ENCODE assay signal across 37 cellular contexts in genomic region chr9:101455656-101456235, GRCh38. TPM values are rescaled to one million over a fixed set of nuclear protein-coding genes. Genes with fewer than 3 reads are reported as not detected.
DNase-seq lines count a peak whose midpoint lies in the region; ATAC-seq, FAIRE-seq and TF ChIP-seq lines count a peak whose summit lies in the region.
"Had no signal": no experiment of that assay in that cellular context is flagged by ENCODE, and none has a peak within 500 bp of the region (broad histone marks: within the 10 kb centered on the region; RNA-seq: fewer than 3 reads in every experiment).

No MANE protein-coding gene starts in this region.

- no peaks in the 10 kb centered on the region for H3K36me3 ChIP-seq in pancreas
- H3K36me3 ChIP-seq: ascending aorta, MG63 had no signal

- H3K27ac Mint-ChIP-seq in chondrocyte (ENCODE audit: unreplicated experiment), result peak overlapping the region; percentile 14
- no peak overlapping the region for H3K27ac Mint-ChIP-seq in activated T-helper 1 cell treated with anti-CD3 and anti-CD28 coated beads, Interleukin-12 subunit alpha, Interleukin-12 subunit beta, Interleukin-2, Interleukin-4 antibody, amounts not matched to agents 30 ng/mL and 10 ng/mL and 1 ng/mL, durations not matched to agents 14 hours and 24 hours and 36 hours
- H3K27ac Mint-ChIP-seq: activated CD4-positive, alpha-beta T cell treated with anti-CD3 and anti-CD28 coated beads for 36 hours; activated naive CD8-positive, alpha-beta T cell treated with anti-CD3 and anti-CD28 coated beads, Interleukin-2, amount 10 ng/mL, durations not matched to agents 7 days and 5 days; CD4-positive, alpha-beta memory T cell; immature natural killer cell; nephron progenitor cell; stimulated activated memory B cell treated with anti-CD40 and anti-IgM and Interleukin-4, amounts not matched to agents 10 μg/mL and 1 μg/mL and 100 μg/mL, for 72 hours had no signal

- no peaks in the 10 kb centered on the region for H3K36me3 Mint-ChIP-seq in chondrocyte (ENCODE audit: low read depth)
- no peaks in the 10 kb centered on the region for H3K36me3 Mint-ChIP-seq in activated T-helper 1 cell treated with anti-CD3 and anti-CD28 coated beads, Interleukin-12 subunit alpha, Interleukin-12 subunit beta, Interleukin-2, Interleukin-4 antibody, amounts not matched to agents 30 ng/mL and 10 ng/mL and 1 ng/mL, durations not matched to agents 14 hours and 24 hours and 36 hours (ENCODE audit: low read depth)
- H3K36me3 Mint-ChIP-seq: CD4-positive, alpha-beta memory T cell; immature natural killer cell; stimulated activated memory B cell treated with anti-CD40 and anti-IgM and Interleukin-4, amounts not matched to agents 10 μg/mL and 1 μg/mL and 100 μg/mL, for 72 hours had no signal

- WGBS in pancreas, 2 donors, result 76 to 80% methylated on average over 2 of the region's 2 CpGs

- TF ChIP-seq CTCF in chondrocyte (IDR thresholded peaks at IDR 0.05) (no peak), fibroblast of villous mesenchyme (IDR thresholded peaks at IDR 0.05; ENCODE audit: insufficient read depth, low read depth, low read length) (no peak), pancreas (IDR thresholded peaks at IDR 0.05) (no peak)

- H3K27me3 ChIP-seq in pancreas, result no peaks in the 10 kb centered on the region
- H3K27me3 ChIP-seq: ascending aorta, MG63 had no signal

- FAIRE-seq in pancreas (lab: Jason Lieb, UNC), result no peak
- FAIRE-seq: K562 had no signal

- peak; percentile 9 for DNase-seq in SKM-1 treated with dmso at 0.1 percent for 144 hours (lab: John Stamatoyannopoulos, UW; ENCODE audit: unreplicated experiment)
- DNase-seq in SKM-1 (lab: John Stamatoyannopoulos, UW; ENCODE audit: unreplicated experiment), result no peak
- DNase-seq in chondrocyte (ENCODE audit: low spot score), result no peak
- DNase-seq in fibroblast of villous mesenchyme (ENCODE audit: low read depth), result peak; percentile 4
- no peak for DNase-seq in activated T-helper 1 cell treated with anti-CD3 and anti-CD28 coated beads, Interleukin-12 subunit alpha, Interleukin-12 subunit beta, Interleukin-2, Interleukin-4 antibody, amounts not matched to agents 30 ng/mL and 10 ng/mL and 1 ng/mL, durations not matched to agents 14 hours and 24 hours and 36 hours (ENCODE audit: low spot score)
- no peak for DNase-seq in activated CD8-positive, alpha-beta memory T cell treated with anti-CD3 and anti-CD28 coated beads for 24 hours
- no peak for DNase-seq in pancreas
- DNase-seq: 8988T; activated CD4-positive, alpha-beta T cell treated with anti-CD3 and anti-CD28 coated beads for 36 hours; activated gamma-delta T cell; activated naive CD8-positive, alpha-beta T cell treated with anti-CD3 and anti-CD28 coated beads, Interleukin-2, amount 10 ng/mL, durations not matched to agents 7 days and 5 days; activated T-cell treated with anti-CD3 and anti-CD28 coated beads, Interleukin-2, amount 50 U/mL, for 1 hour; AML-193; CD4-positive, alpha-beta memory T cell; hypothalamus; immature natural killer cell; MG63; NCI-H1417 treated with DMSO at 0.1 percent for 48 hours; NCI-H2107; NCI-H446 treated with DMSO at 0.1 percent for 48 hours; NCI-H82; nephron progenitor cell; posterior cingulate gyrus; right cardiac atrium; SK-N-SH; stimulated activated CD4-positive, alpha-beta T cell treated with anti-CD3 and anti-CD28 coated beads, Interleukin-12 subunit alpha, Interleukin-12 subunit beta, amount 100 ng/mL, for 4 hours; stimulated activated CD4-positive, alpha-beta T cell treated with anti-CD3 and anti-CD28 coated beads, Interleukin-4, amount 100 ng/mL, for 4 hours had no signal

- intact Hi-C loops in activated T-helper 1 cell treated with anti-CD3 and anti-CD28 coated beads, Interleukin-12 subunit alpha, Interleukin-12 subunit beta, Interleukin-2, Interleukin-4 antibody, amounts not matched to agents 30 ng/mL and 10 ng/mL and 1 ng/mL, durations not matched to agents 14 hours and 24 hours and 36 hours (cut with micrococcal nuclease), result no loop called here
- intact Hi-C loops in pancreas (cut with DNase I), result no loop called here

- H3K9me3 ChIP-seq in pancreas, result no peaks in the 10 kb centered on the region
- H3K9me3 ChIP-seq: ascending aorta, SK-N-SH had no signal

- no peak overlapping the region for H3K4me3 Mint-ChIP-seq in chondrocyte (ENCODE audit: unreplicated experiment)
- H3K4me3 Mint-ChIP-seq in activated T-helper 1 cell treated with anti-CD3 and anti-CD28 coated beads, Interleukin-12 subunit alpha, Interleukin-12 subunit beta, Interleukin-2, Interleukin-4 antibody, amounts not matched to agents 30 ng/mL and 10 ng/mL and 1 ng/mL, durations not matched to agents 14 hours and 24 hours and 36 hours, result no peak overlapping the region
- H3K4me3 Mint-ChIP-seq: activated CD4-positive, alpha-beta T cell treated with anti-CD3 and anti-CD28 coated beads for 36 hours; activated naive CD8-positive, alpha-beta T cell treated with anti-CD3 and anti-CD28 coated beads, Interleukin-2, amount 10 ng/mL, durations not matched to agents 7 days and 5 days; CD4-positive, alpha-beta memory T cell; immature natural killer cell; nephron progenitor cell; stimulated activated memory B cell treated with anti-CD40 and anti-IgM and Interleukin-4, amounts not matched to agents 10 μg/mL and 1 μg/mL and 100 μg/mL, for 72 hours had no signal

- no peak overlapping the region for H3K4me3 ChIP-seq in fibroblast of villous mesenchyme (ENCODE audit: low read depth, low read length)
- no peak overlapping the region for H3K4me3 ChIP-seq in pancreas
- H3K4me3 ChIP-seq: ascending aorta, K562, MG63 had no signal

- no peak overlapping the region for H3K27ac ChIP-seq in pancreas
- H3K27ac ChIP-seq: ascending aorta had no signal

- ATAC-seq in pancreas (no peak), GM21367 (IDR thresholded peaks at IDR 0.05; ENCODE audit: unreplicated experiment) (no peak)
- ATAC-seq: activated CD4-positive, alpha-beta T cell treated with anti-CD3 and anti-CD28 coated beads for 36 hours; HCT116; K562; right cardiac atrium; stimulated activated memory B cell treated with anti-CD40 and anti-IgM and Interleukin-4, amounts not matched to agents 10 μg/mL and 1 μg/mL and 100 μg/mL, for 72 hours had no signal

- H3K4me1 ChIP-seq in pancreas, result no peaks in the 10 kb centered on the region
- H3K4me1 ChIP-seq: ascending aorta had no signal

- no peaks in the 10 kb centered on the region for H3K9me3 Mint-ChIP-seq in chondrocyte (ENCODE audit: low read depth)
- no peaks in the 10 kb centered on the region for H3K9me3 Mint-ChIP-seq in activated T-helper 1 cell treated with anti-CD3 and anti-CD28 coated beads, Interleukin-12 subunit alpha, Interleukin-12 subunit beta, Interleukin-2, Interleukin-4 antibody, amounts not matched to agents 30 ng/mL and 10 ng/mL and 1 ng/mL, durations not matched to agents 14 hours and 24 hours and 36 hours

- no peaks in the 10 kb centered on the region for H3K27me3 Mint-ChIP-seq in chondrocyte (ENCODE audit: low read depth)
- peaks cover 5% of the 10 kb centered on the region for H3K27me3 Mint-ChIP-seq in activated T-helper 1 cell treated with anti-CD3 and anti-CD28 coated beads, Interleukin-12 subunit alpha, Interleukin-12 subunit beta, Interleukin-2, Interleukin-4 antibody, amounts not matched to agents 30 ng/mL and 10 ng/mL and 1 ng/mL, durations not matched to agents 14 hours and 24 hours and 36 hours (ENCODE audit: insufficient read depth)
- H3K27me3 Mint-ChIP-seq: stimulated activated memory B cell treated with anti-CD40 and anti-IgM and Interleukin-4, amounts not matched to agents 10 μg/mL and 1 μg/mL and 100 μg/mL, for 72 hours had no signal

- peaks cover 54% of the 10 kb centered on the region for H3K4me1 Mint-ChIP-seq in chondrocyte (ENCODE audit: low read depth)
- H3K4me1 Mint-ChIP-seq in activated T-helper 1 cell treated with anti-CD3 and anti-CD28 coated beads, Interleukin-12 subunit alpha, Interleukin-12 subunit beta, Interleukin-2, Interleukin-4 antibody, amounts not matched to agents 30 ng/mL and 10 ng/mL and 1 ng/mL, durations not matched to agents 14 hours and 24 hours and 36 hours (ENCODE audit: low read depth), result no peaks in the 10 kb centered on the region
- H3K4me1 Mint-ChIP-seq: activated CD4-positive, alpha-beta T cell treated with anti-CD3 and anti-CD28 coated beads for 36 hours; activated naive CD8-positive, alpha-beta T cell treated with anti-CD3 and anti-CD28 coated beads, Interleukin-2, amount 10 ng/mL, durations not matched to agents 7 days and 5 days; CD4-positive, alpha-beta memory T cell; immature natural killer cell; nephron progenitor cell; stimulated activated memory B cell treated with anti-CD40 and anti-IgM and Interleukin-4, amounts not matched to agents 10 μg/mL and 1 μg/mL and 100 μg/mL, for 72 hours had no signal

RNA-seq across cellular contexts. Expression of gene ALDOB, which starts 20.2 kb away (rescaled TPM):
- total RNA-seq in chondrocyte (0.25 TPM in 1 of 3 replicates, not detected in the others), fibroblast of villous mesenchyme (not detected in 2 replicates), pancreas (100 to 1,000 TPM in 5 of 6 donors, 10 to 100 TPM in 1; 75.0 to 856 (median 264) TPM)
- total RNA-seq in activated T-helper 1 cell treated with anti-CD3 and anti-CD28 coated beads, Interleukin-12 subunit alpha, Interleukin-12 subunit beta, Interleukin-2, Interleukin-4 antibody, amounts not matched to agents 30 ng/mL and 10 ng/mL and 1 ng/mL, durations not matched to agents 14 hours and 24 hours and 36 hours, result not detected in 2 replicates
- polyA plus RNA-seq in pancreas, result 100 to 1,000 TPM; 301 to 593 TPM
- total RNA-seq: activated CD4-positive, alpha-beta T cell treated with anti-CD3 and anti-CD28 coated beads for 36 hours; activated naive CD8-positive, alpha-beta T cell treated with anti-CD3 and anti-CD28 coated beads, Interleukin-2, amount 10 ng/mL, durations not matched to agents 7 days and 5 days; CD4-positive, alpha-beta memory T cell; G401; OCI-LY7; T-helper 2 cell treated with Interferon-gamma antibody and Interleukin-4, amounts not matched to agents 100 ng/mL and 5 ng/mL, for 36 hours; temporal lobe; urinary bladder had no signal
- polyA plus RNA-seq: CD4-positive, alpha-beta memory T cell; immature natural killer cell; K562; SK-N-SH had no signal

RNA-seq across cellular contexts. Expression of gene ZNF189, which starts 57.1 kb away (rescaled TPM):
- total RNA-seq in chondrocyte (17.9 to 21.0 TPM (median 18.5 TPM) in 3 replicates), fibroblast of villous mesenchyme (16.4 and 23.7 TPM in 2 replicates), pancreas (10 to 100 TPM; 11.3 to 29.1 (median 19.7) TPM)
- total RNA-seq in activated T-helper 1 cell treated with anti-CD3 and anti-CD28 coated beads, Interleukin-12 subunit alpha, Interleukin-12 subunit beta, Interleukin-2, Interleukin-4 antibody, amounts not matched to agents 30 ng/mL and 10 ng/mL and 1 ng/mL, durations not matched to agents 14 hours and 24 hours and 36 hours, result 11.7 and 11.8 TPM in 2 replicates
- 10 to 100 TPM; 16.1 to 19.1 TPM for polyA plus RNA-seq in pancreas

RNA-seq across cellular contexts. Expression of gene MRPL50, which starts 57.3 kb away (rescaled TPM):
- total RNA-seq in chondrocyte (5.9 to 8.2 TPM (median 7.2 TPM) in 3 replicates), fibroblast of villous mesenchyme (11.9 and 17.3 TPM in 2 replicates), pancreas (1 to 10 TPM; 3.7 to 6.9 (median 6.4) TPM)
- 16.3 and 16.6 TPM in 2 replicates for total RNA-seq in activated T-helper 1 cell treated with anti-CD3 and anti-CD28 coated beads, Interleukin-12 subunit alpha, Interleukin-12 subunit beta, Interleukin-2, Interleukin-4 antibody, amounts not matched to agents 30 ng/mL and 10 ng/mL and 1 ng/mL, durations not matched to agents 14 hours and 24 hours and 36 hours
- 1 to 10 TPM; 4.8 to 8.4 TPM for polyA plus RNA-seq in pancreas

Comparison
In these comparisons a context has a peak if more than half of its experiments do, and no peak if none do; other contexts are left out.
1. DNase-seq: peak in SKM-1 treated with dmso at 0.1 percent for 144 hours (single experiment) and fibroblast of villous mesenchyme (single experiment); none in SKM-1 (single experiment), chondrocyte (single experiment), activated T-helper 1 cell treated with anti-CD3 and anti-CD28 coated beads, Interleukin-12 subunit alpha, Interleukin-12 subunit beta, Interleukin-2, Interleukin-4 antibody, amounts not matched to agents 30 ng/mL and 10 ng/mL and 1 ng/mL, durations not matched to agents 14 hours and 24 hours and 36 hours (single experiment), activated CD8-positive, alpha-beta memory T cell treated with anti-CD3 and anti-CD28 coated beads for 24 hours (single experiment) and pancreas (0 of 6).
2. RNA of gene ALDOB, which starts 20.2 kb away (total RNA-seq): 75.0 to 856 TPM in pancreas; 0.25 TPM in chondrocyte, not detected in fibroblast of villous mesenchyme and not detected in activated T-helper 1 cell treated with anti-CD3 and anti-CD28 coated beads, Interleukin-12 subunit alpha, Interleukin-12 subunit beta, Interleukin-2, Interleukin-4 antibody, amounts not matched to agents 30 ng/mL and 10 ng/mL and 1 ng/mL, durations not matched to agents 14 hours and 24 hours and 36 hours; every median in the first group is over 10 times any median in the second.